9 cellular contexts compared by ENCODE assay signal in genomic region chr5:170791325-170791954, GRCh38. TPM values are rescaled to one million over a fixed set of nuclear protein-coding genes. Genes with fewer than 3 reads are reported as not detected.
DNase-seq lines count a peak whose midpoint lies in the region; ATAC-seq and TF ChIP-seq lines count a peak whose summit lies in the region.
"Had no signal": no experiment of that assay in that cellular context is flagged by ENCODE, and none has a peak within 500 bp of the region (broad histone marks: within the 10 kb centered on the region; RNA-seq: fewer than 3 reads in every experiment).

No MANE protein-coding gene starts in this region.

- BruUV-seq in MCF 10A (replicated peaks; lab: Mats Ljungman, UMichigan) = no TSS peak

- peak; percentile 33 for DNase-seq in activated CD4-positive, alpha-beta T cell treated with anti-CD3 and anti-CD28 coated beads for 48 hours
- DNase-seq in activated CD4-positive, alpha-beta T cell treated with anti-CD3 and anti-CD28 coated beads for 4 hours = no peak
- DNase-seq in NCI-H526 (lab: John Stamatoyannopoulos, UW) = peak; percentile 37 to 71
- DNase-seq in MCF 10A (ENCODE audit: unreplicated experiment) = peak; percentile 88
- DNase-seq in iPS-NIHi11 (ENCODE audit: low spot score) = peak; percentile 80
- peak; percentile 34 for DNase-seq in stromal cell of bone marrow (ENCODE audit: low read depth)
- DNase-seq in immature natural killer cell = no peak

- no peaks in the 10 kb centered on the region for H3K27me3 Mint-ChIP-seq in MCF 10A (ENCODE audit: insufficient read depth, unreplicated experiment)
- peaks cover 0 to 5% (median 0%) of the 10 kb centered on the region in 3 donors for H3K27me3 Mint-ChIP-seq in immature natural killer cell (ENCODE audit: low read depth in 3 of 3)
- H3K27me3 Mint-ChIP-seq: dendritic cell treated with granulocyte-macrophage colony-stimulating factor and Interleukin-4, amounts not matched to agents 40 ng/mL and 50 ng/mL, for 4 days had no signal

- H3K27ac Mint-ChIP-seq in MCF 10A (ENCODE audit: low read depth, unreplicated experiment) = no peak overlapping the region
- no peak overlapping the region for H3K27ac Mint-ChIP-seq in immature natural killer cell
- H3K27ac Mint-ChIP-seq: dendritic cell treated with granulocyte-macrophage colony-stimulating factor and Interleukin-4, amounts not matched to agents 40 ng/mL and 50 ng/mL, for 4 days had no signal

- H3K4me1 Mint-ChIP-seq in MCF 10A (ENCODE audit: insufficient read depth, unreplicated experiment) (no peaks in the 10 kb centered on the region), immature natural killer cell (no peaks in the 10 kb centered on the region)

- no peaks in the 10 kb centered on the region for H3K36me3 Mint-ChIP-seq in MCF 10A (ENCODE audit: insufficient read depth, unreplicated experiment)
- no peaks in the 10 kb centered on the region for H3K36me3 Mint-ChIP-seq in immature natural killer cell

- CTCF ChIA-PET in MCF 10A (lab: Yijun Ruan, JAX) = interaction anchor here (0.6 to 16.3 kb wide), 68 partner anchors 8 to 691 kb away, joined by 3 to 992 read pairs (median 4); partner anchors contain the start of gene GABRP

- ATAC-seq in HG02759 (IDR thresholded peaks at IDR 0.05; ENCODE audit: unreplicated experiment) = peak; percentile 82

- H3K9me3 Mint-ChIP-seq in MCF 10A (ENCODE audit: unreplicated experiment) (no peaks in the 10 kb centered on the region), immature natural killer cell (no peaks in the 10 kb centered on the region)
- H3K9me3 Mint-ChIP-seq: dendritic cell treated with granulocyte-macrophage colony-stimulating factor and Interleukin-4, amounts not matched to agents 40 ng/mL and 50 ng/mL, for 4 days had no signal

- POLR2A ChIA-PET in MCF 10A (lab: Yijun Ruan, JAX) = interaction anchor here (0.8 to 5.3 kb wide), 7 partner anchors 14 to 153 kb away, joined by 3 to 49 read pairs (median 3); no protein-coding TSS in a partner anchor

- TF ChIP-seq CTCF in MCF 10A (IDR thresholded peaks at IDR 0.05; ENCODE audit: unreplicated experiment) = peak; percentile 94

- intact Hi-C loops in MCF 10A (cut with micrococcal nuclease) = loop anchor here (1.0 kb wide), 2 partner anchors 47 to 153 kb away; no protein-coding TSS in a partner anchor

- no peak overlapping the region for H3K4me3 Mint-ChIP-seq in MCF 10A (ENCODE audit: unreplicated experiment)
- H3K4me3 Mint-ChIP-seq in immature natural killer cell = no peak overlapping the region
- H3K4me3 Mint-ChIP-seq: dendritic cell treated with granulocyte-macrophage colony-stimulating factor and Interleukin-4, amounts not matched to agents 40 ng/mL and 50 ng/mL, for 4 days had no signal

RNA-seq across cellular contexts. Expression of gene GABRP, which starts 7.9 kb away (rescaled TPM):
- total RNA-seq in MCF 10A (2022) = not detected in 2 replicates
- polyA plus RNA-seq in immature natural killer cell = not detected

Comparison
In these comparisons a context has a peak if more than half of its experiments do, and no peak if none do; other contexts are left out.
1. DNase-seq: peak in activated CD4-positive, alpha-beta T cell treated with anti-CD3 and anti-CD28 coated beads for 48 hours (single experiment), NCI-H526 (2 of 2), MCF 10A (single experiment), iPS-NIHi11 (single experiment) and stromal cell of bone marrow (single experiment); none in activated CD4-positive, alpha-beta T cell treated with anti-CD3 and anti-CD28 coated beads for 4 hours (0 of 2) and immature natural killer cell (0 of 3).